In the genomic region with DNA sequence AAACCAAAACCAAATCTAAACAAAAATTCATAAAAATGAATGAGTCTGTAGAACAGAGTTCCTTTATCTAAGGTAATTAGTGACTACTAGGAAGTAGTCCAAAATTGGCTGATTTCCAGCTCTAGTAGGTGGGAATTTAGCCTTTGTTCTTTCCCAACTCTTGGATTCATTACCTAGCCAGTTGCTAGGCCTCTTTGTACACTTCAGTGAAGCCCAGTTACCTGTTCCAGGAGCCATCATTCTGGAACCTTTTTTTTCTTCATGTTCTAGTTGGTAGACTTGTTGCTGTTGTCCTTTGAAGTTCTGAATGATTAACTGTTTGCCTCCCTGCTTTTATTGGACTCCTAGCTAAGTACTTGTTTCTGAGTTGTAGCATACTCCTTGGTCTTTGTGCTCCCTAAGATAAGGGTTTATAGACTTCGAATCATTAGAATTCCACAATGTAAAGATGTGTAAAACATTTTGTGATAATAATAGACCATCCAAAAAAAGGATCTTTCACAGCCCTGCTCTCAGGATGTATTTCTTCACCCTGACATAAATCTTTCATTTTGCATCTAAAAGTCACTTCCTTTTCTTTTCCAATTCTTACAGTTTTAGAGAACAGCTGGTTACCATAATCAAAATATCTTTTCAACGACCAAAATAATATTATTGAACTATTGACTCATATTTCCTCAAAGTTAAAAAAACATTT, we compare ENCODE assay signal across 11 cellular contexts. TPM values are rescaled to one million over a fixed set of nuclear protein-coding genes. Genes with fewer than 3 reads are reported as not detected.
A peak's percentile ranks its signal among the peaks of the same experiment; 100 is the strongest.
DNase-seq lines count a peak whose midpoint lies in the region; ATAC-seq, FAIRE-seq and TF ChIP-seq lines count a peak whose summit lies in the region.
"Had no signal": no experiment of that assay in that cellular context is flagged by ENCODE, and none has a peak within 500 bp of the region (broad histone marks: within the 10 kb centered on the region; RNA-seq: fewer than 3 reads in every experiment).

No MANE protein-coding gene starts in this region.

- intact Hi-C loops in pancreas (cut with DNase I): no loop called here

- WGBS in pancreas, 2 donors: 50 to 52% methylated on average over 2 of the region's 2 CpGs

- no peaks in the 10 kb centered on the region for H3K9me3 ChIP-seq in pancreas

- H3K4me1 ChIP-seq in pancreas: no peaks in the 10 kb centered on the region

- DNase-seq in LoVo (ENCODE audit: low spot score): peak; percentile 62
- DNase-seq in pancreas: no peak
- DNase-seq in activated CD4-positive, CD25-positive, alpha-beta regulatory T cell treated with anti-CD3 and anti-CD28 coated beads, Interleukin-2, amount 50 U/mL, for 72 hours: no peak
- DNase-seq in globus pallidus (ENCODE audit: low spot score): no peak
- DNase-seq in D341Med (ENCODE audit: low spot score): no peak
- DNase-seq: activated CD4-positive, alpha-beta T cell treated with anti-CD3 and anti-CD28 coated beads, Interleukin-2, amount 10 ng/mL, durations not matched to agents 7 days and 5 days; midbrain; retina; T-helper 1 cell had no signal

- no peak overlapping the region for H3K4me3 ChIP-seq in pancreas

- peak; percentile 56 for FAIRE-seq in TTC549 (lab: Jason Lieb, UNC)
- no peak for FAIRE-seq in pancreas (lab: Jason Lieb, UNC)

- no peaks in the 10 kb centered on the region for H3K36me3 ChIP-seq in pancreas

- peak; percentile 5 for ATAC-seq in GM19463 (IDR thresholded peaks at IDR 0.05; ENCODE audit: unreplicated experiment)
- ATAC-seq in pancreas: peak; percentile 53 to 74 (median 70)

- H3K27ac ChIP-seq in pancreas: peak overlapping the region in 2 of 4 donors; percentile 30 to 45

- no peaks in the 10 kb centered on the region for H3K27me3 ChIP-seq in pancreas

- TF ChIP-seq CTCF in pancreas (IDR thresholded peaks at IDR 0.05): no peak

RNA-seq across cellular contexts. Expression of a gene that starts 9.8 kb away (rescaled TPM):
- 1 to 10 TPM; 1.5 to 5.7 (median 2.4) TPM for total RNA-seq in pancreas
- 1 to 10 TPM; 1.9 to 5.6 TPM for polyA plus RNA-seq in pancreas
- total RNA-seq: activated CD4-positive, alpha-beta T cell treated with anti-CD3 and anti-CD28 coated beads, Interleukin-2, amount 10 ng/mL, durations not matched to agents 7 days and 5 days had no signal
